In the genomic region with DNA sequence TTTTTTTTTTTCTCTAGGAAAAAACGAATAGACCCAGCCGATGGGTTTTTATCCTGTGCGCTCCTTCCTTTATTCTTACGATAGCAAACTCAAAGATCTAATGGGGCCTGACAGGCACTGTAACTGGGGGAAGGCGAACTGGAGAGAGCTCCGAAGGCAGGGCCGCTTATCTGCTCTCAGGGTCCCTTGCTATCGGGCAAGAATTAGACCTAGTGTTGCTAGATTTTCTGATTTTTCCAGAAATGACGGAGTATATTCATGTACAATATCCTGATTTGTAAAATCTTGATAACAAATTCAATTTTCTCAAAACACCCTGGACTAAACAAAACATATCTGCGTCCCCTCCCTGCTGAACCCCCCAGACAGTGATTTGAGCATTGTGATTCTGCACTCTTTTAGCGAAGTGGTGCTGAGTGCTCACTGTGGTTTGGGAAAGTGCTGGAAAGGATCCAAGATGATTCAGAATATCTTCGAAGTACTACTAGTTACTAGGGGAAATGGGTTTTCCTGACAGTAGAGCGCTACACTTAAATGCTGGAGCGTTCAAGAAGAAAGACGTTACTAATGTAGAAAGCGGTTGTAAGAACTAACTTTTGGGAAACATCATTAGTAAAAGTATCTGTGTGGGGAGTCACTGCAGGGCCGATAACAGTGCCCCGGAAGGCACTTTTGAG, we compare ENCODE assay signal across 8 cellular contexts. TPM values are rescaled to one million over a fixed set of nuclear protein-coding genes. Genes with fewer than 3 reads are reported as not detected.
DNase-seq lines count a peak whose midpoint lies in the region; ATAC-seq and TF ChIP-seq lines count a peak whose summit lies in the region.

No MANE protein-coding gene starts in this region.

- H3K27me3 ChIP-seq in SK-N-SH (ENCODE audit: insufficient read depth) (peaks cover 50% of the 10 kb centered on the region), heart right ventricle (peaks cover 0 to 61% (median 0%) of the 10 kb centered on the region in 7 donors), trophoblast cell (ENCODE audit: insufficient read depth, low read length) (peaks cover 39% of the 10 kb centered on the region)

- H2AK5ac ChIP-seq in trophoblast cell (ENCODE audit: low read length): no peak overlapping the region

- CTCF ChIA-PET in SK-N-SH (lab: Yijun Ruan, JAX) (no interaction called here), HEK293T (lab: Yijun Ruan, JAX) (no interaction called here)
- CTCF ChIA-PET in activated CD4-positive, alpha-beta memory T cell treated with anti-CD3 and anti-CD28 coated beads for 36 hours (lab: Charles Lee): no interaction called here

- H3K18ac ChIP-seq in trophoblast cell (ENCODE audit: low read length): no peak overlapping the region

- H3K4me1 ChIP-seq in SK-N-SH (ENCODE audit: control insufficient read depth in 1 of 2, insufficient read depth in 2 of 2, low read depth in 1 of 2, low read length in 1 of 2) (no peaks in the 10 kb centered on the region), heart right ventricle (peaks cover 0 to 39% (median 33%) of the 10 kb centered on the region in 9 donors), trophoblast cell (ENCODE audit: control insufficient read depth in 1 of 2, insufficient read depth in 2 of 2, low read length in 2 of 2) (peaks cover 5 to 8% of the 10 kb centered on the region in 2 experiments)

- no peak overlapping the region for H3K9ac ChIP-seq in SK-N-SH
- H3K9ac ChIP-seq in trophoblast cell (ENCODE audit: low read length): no peak overlapping the region

- H3K27me3 Mint-ChIP-seq in activated CD4-positive, alpha-beta memory T cell treated with anti-CD3 and anti-CD28 coated beads for 36 hours: peaks cover 38% of the 10 kb centered on the region

- POLR2A ChIA-PET in SK-N-SH (lab: Yijun Ruan, JAX) (no interaction called here), HEK293T (lab: Yijun Ruan, JAX) (interaction anchor here (1.5 kb wide), 1 partner anchor 102 kb away, joined by 4 read pairs; no protein-coding TSS in a partner anchor)
- POLR2A ChIA-PET in activated CD4-positive, alpha-beta memory T cell treated with anti-CD3 and anti-CD28 coated beads for 36 hours (lab: Charles Lee): no interaction called here

- no peak overlapping the region for H2BK12ac ChIP-seq in trophoblast cell (ENCODE audit: low read length)

- no peaks in the 10 kb centered on the region for H3K9me2 ChIP-seq in SK-N-SH

- no peak overlapping the region for H4K91ac ChIP-seq in trophoblast cell (ENCODE audit: low read depth, low read length)

- DNase-seq in SK-N-SH: no peak
- DNase-seq in activated CD4-positive, alpha-beta memory T cell treated with anti-CD3 and anti-CD28 coated beads for 36 hours: no peak
- DNase-seq in heart right ventricle: peak in 1 of 2 donors; percentile 17
- DNase-seq in trophoblast cell: peak in 1 of 2 donors; percentile 5
- DNase-seq in OCI-M2 (lab: John Stamatoyannopoulos, UW; ENCODE audit: unreplicated experiment): no peak
- no peak for DNase-seq in GF-D8 (lab: John Stamatoyannopoulos, UW)
- DNase-seq in HEK293T (ENCODE audit: extremely low spot score): no peak

- H3K14ac ChIP-seq in trophoblast cell (ENCODE audit: low read length): no peak overlapping the region

- ATAC-seq in SK-N-SH treated with all-trans-retinoic acid at 6 μM for 48 hours: no peak
- peak in 3 of 8 donors; percentile 31 to 49 (median 49) for ATAC-seq in heart right ventricle

- H3K36me3 ChIP-seq in SK-N-SH (replicated peaks in 1 of 2; ENCODE audit: control insufficient read depth in 1 of 2, insufficient read depth in 2 of 2, low read length in 1 of 2) (no peaks in the 10 kb centered on the region), heart right ventricle (no peaks in the 10 kb centered on the region), trophoblast cell (ENCODE audit: control insufficient read depth in 1 of 2, insufficient read depth in 2 of 2, low read length in 2 of 2) (no peaks in the 10 kb centered on the region)

- no peak overlapping the region for H4K12ac ChIP-seq in trophoblast cell (ENCODE audit: low read depth, low read length)

- H3K9me3 ChIP-seq in SK-N-SH: no peaks in the 10 kb centered on the region
- H3K9me3 ChIP-seq in heart right ventricle: no peaks in the 10 kb centered on the region
- peaks cover 3% of the 10 kb centered on the region for H3K9me3 ChIP-seq in trophoblast cell (ENCODE audit: insufficient read depth, low read depth, low read length)

- no peaks in the 10 kb centered on the region for H3K79me1 ChIP-seq in trophoblast cell (ENCODE audit: low read length)

- H3K9me3 Mint-ChIP-seq in activated CD4-positive, alpha-beta memory T cell treated with anti-CD3 and anti-CD28 coated beads for 36 hours: no peaks in the 10 kb centered on the region

- no peak overlapping the region for H4K8ac ChIP-seq in trophoblast cell (ENCODE audit: low read depth, low read length)

- no peak for TF ChIP-seq RAD21 in SK-N-SH (IDR thresholded peaks at IDR 0.05; ENCODE audit: low read length)

- H3K4me3 Mint-ChIP-seq in activated CD4-positive, alpha-beta memory T cell treated with anti-CD3 and anti-CD28 coated beads for 36 hours: peak overlapping the region; percentile 51

- peak overlapping the region in 1 of 2 experiments; percentile 49; a peak in 2 of 4 replicates for H3K4me3 ChIP-seq in SK-N-SH (ENCODE audit: low read depth in 2 of 2, low read length in 1 of 2)
- peak overlapping the region; percentile 30 to 83 (median 77) for H3K4me3 ChIP-seq in heart right ventricle
- H3K4me3 ChIP-seq in trophoblast cell (ENCODE audit: low read depth, low read length): peak overlapping the region; percentile 80

- H3K79me2 ChIP-seq in SK-N-SH (ENCODE audit: insufficient read depth): no peaks in the 10 kb centered on the region
- no peaks in the 10 kb centered on the region for H3K79me2 ChIP-seq in trophoblast cell (ENCODE audit: control insufficient read depth, insufficient read depth, low read length, poor library complexity)

- no peak for TF ChIP-seq EP300 in SK-N-SH (IDR thresholded peaks at IDR 0.05; ENCODE audit: borderline replicate concordance in 1 of 2, low read depth in 1 of 2, low read length in 1 of 2)

- H3K4me1 Mint-ChIP-seq in activated CD4-positive, alpha-beta memory T cell treated with anti-CD3 and anti-CD28 coated beads for 36 hours (ENCODE audit: low read depth): peaks cover 9% of the 10 kb centered on the region

- H3K23ac ChIP-seq in trophoblast cell (ENCODE audit: low read length): no peak overlapping the region

- peak overlapping the region; percentile 78 for H3K4me2 ChIP-seq in SK-N-SH
- peak overlapping the region; percentile 100 for H3K4me2 ChIP-seq in trophoblast cell (ENCODE audit: low read length)

- intact Hi-C loops in activated CD4-positive, alpha-beta memory T cell treated with anti-CD3 and anti-CD28 coated beads for 36 hours (cut with micrococcal nuclease): no loop called here
- intact Hi-C loops in heart right ventricle (cut with DNase I): loop anchor here in 5 of 10 donors (1.0 to 10.0 kb wide), 5 partner anchors 61 to 318 kb away; no protein-coding TSS in a partner anchor

- peaks cover 3% of the 10 kb centered on the region for H3F3A ChIP-seq in SK-N-SH (replicated peaks; ENCODE audit: insufficient read depth)

- H2BK120ac ChIP-seq in trophoblast cell (ENCODE audit: insufficient read depth, low read length, poor library complexity): no peak overlapping the region

- no peaks in the 10 kb centered on the region for H4K20me1 ChIP-seq in SK-N-SH (ENCODE audit: insufficient read depth)

- no peaks in the 10 kb centered on the region for H3K36me3 Mint-ChIP-seq in activated CD4-positive, alpha-beta memory T cell treated with anti-CD3 and anti-CD28 coated beads for 36 hours

- TF ChIP-seq CTCF in SK-N-SH (IDR thresholded peaks at IDR 0.05) (no peak), heart right ventricle (IDR thresholded peaks at IDR 0.05) (no peak)

- 16% methylated on average over 18 of the region's 18 CpGs for WGBS in SK-N-SH (ENCODE audit: low lambda C conversion rate)
- 11 to 13% methylated on average over 18 of the region's 18 CpGs for WGBS in heart right ventricle, 2 donors
- WGBS in trophoblast cell (ENCODE audit: extremely low coverage, insufficient coverage, insufficient read length): no CpG with 5 or more reads among the region's 18 CpGs

- no peak overlapping the region for H3K4ac ChIP-seq in trophoblast cell (ENCODE audit: low read depth, low read length)

- no peak overlapping the region for H3K27ac ChIP-seq in SK-N-SH (ENCODE audit: low read depth in 2 of 2, low read length in 1 of 2)
- H3K27ac ChIP-seq in heart right ventricle: peak overlapping the region; percentile 70 to 95 (median 89)
- no peak overlapping the region for H3K27ac ChIP-seq in trophoblast cell (ENCODE audit: low read depth, low read length)

- H3K27ac Mint-ChIP-seq in activated CD4-positive, alpha-beta memory T cell treated with anti-CD3 and anti-CD28 coated beads for 36 hours: no peak overlapping the region

- H2AFZ ChIP-seq in SK-N-SH (ENCODE audit: low read depth): no peak overlapping the region
- H2AFZ ChIP-seq in trophoblast cell (ENCODE audit: insufficient read depth, low read length, poor library complexity): no peak overlapping the region

- no peak overlapping the region for H2BK5ac ChIP-seq in trophoblast cell (ENCODE audit: low read depth, low read length, poor library complexity)

TF ChIP-seq in SK-N-SH treated with all-trans-retinoic acid at 6 μM for 48 hours, 23 proteins besides CTCF, POLR2A, EP300 and RAD21 (continues in another document):
- no peak for TF ChIP-seq ARNTL (CRISPR knock-in tag; IDR thresholded peaks at IDR 0.05; ENCODE audit: borderline replicate concordance, low read depth)
- no peak for TF ChIP-seq OSR1 (CRISPR knock-in tag; IDR thresholded peaks at IDR 0.05)
- no peak for TF ChIP-seq ZNF8 (CRISPR knock-in tag; IDR thresholded peaks at IDR 0.05)

TF ChIP-seq in HEK293T, 16 proteins besides CTCF, POLR2A, EP300 and RAD21 (continues in another document):
- TF ChIP-seq ELF4 (IDR thresholded peaks at IDR 0.05) (no peak), BHLHE40 (IDR thresholded peaks at IDR 0.05; ENCODE audit: borderline replicate concordance) (no peak), LEF1 (IDR thresholded peaks at IDR 0.05; ENCODE audit: borderline replicate concordance) (no peak), FOXA1 (IDR thresholded peaks at IDR 0.05) (no peak), L3MBTL2 (conservative IDR thresholded peaks at IDR 0.05) (no peak), HDGF (IDR thresholded peaks at IDR 0.05; ENCODE audit: borderline replicate concordance) (no peak)

RNA-seq across cellular contexts. Expression of a gene that starts 0.7 kb away (rescaled TPM):
- polyA plus RNA-seq in SK-N-SH (2012; rRNA removed) (0.16 and 0.36 TPM in 2 replicates), heart right ventricle (10 to 100 TPM; 20.6 to 44.2 TPM)
- 0.24 and 0.28 TPM in 2 replicates for polyA plus RNA-seq in SK-N-SH (2012; cell fraction: cytosol; rRNA removed)
- polyA plus RNA-seq in SK-N-SH (2012; cell fraction: nucleus; rRNA removed): 0.15 TPM in 1 of 2 replicates, not detected in the other
- not detected for total RNA-seq in activated CD4-positive, alpha-beta memory T cell treated with anti-CD3 and anti-CD28 coated beads for 36 hours
- 10 to 100 TPM; 12.2 to 49.0 (median 24.4) TPM for total RNA-seq in heart right ventricle
- 1.5 and 1.8 TPM in 2 replicates for polyA plus RNA-seq in trophoblast cell (2013)

Comparison
In these comparisons a context has a peak if more than half of its experiments do, and no peak if none do; other contexts are left out.
1. H3K27ac ChIP-seq: peak in heart right ventricle (10 of 10); none in SK-N-SH (0 of 2) and trophoblast cell (single experiment).
2. RNA of a gene that starts 0.7 kb away (total RNA-seq): 12.2 to 49.0 TPM in heart right ventricle; not detected in activated CD4-positive, alpha-beta memory T cell treated with anti-CD3 and anti-CD28 coated beads for 36 hours; every median in the first group is over 10 times any median in the second.